ENCODE assay signal across 22 cellular contexts in genomic region chr14:105765893-105766614, GRCh38.
"Had no signal": no experiment of that assay in that cellular context is flagged by ENCODE, and none has a peak within 500 bp of the region (broad histone marks: within the 10 kb centered on the region; RNA-seq: fewer than 3 reads in every experiment).

No MANE protein-coding gene starts in this region.

- FAIRE-seq: astrocyte, TTC549 had no signal

- H3K4me3 Mint-ChIP-seq: activated CD8-positive, alpha-beta T cell treated with anti-CD3 and anti-CD28 coated beads for 36 hours; activated naive CD4-positive, alpha-beta T cell treated with anti-CD3 and anti-CD28 coated beads, Interleukin-2, amount 50 U/mL, for 24 hours; activated T-cell treated with anti-CD3 and anti-CD28 coated beads, Interleukin-2, amount 50 U/mL, for 4 hours; natural killer cell; T-helper 2 cell treated with Interferon-gamma antibody and Interleukin-4, amounts not matched to agents 5 μg/mL and 100 μg/mL, for 36 hours had no signal

- H3K9me3 Mint-ChIP-seq: activated CD8-positive, alpha-beta T cell treated with anti-CD3 and anti-CD28 coated beads for 36 hours; activated naive CD4-positive, alpha-beta T cell treated with anti-CD3 and anti-CD28 coated beads, Interleukin-2, amount 50 U/mL, for 24 hours; activated T-cell treated with anti-CD3 and anti-CD28 coated beads, Interleukin-2, amount 50 U/mL, for 4 hours; natural killer cell; T-helper 2 cell treated with Interferon-gamma antibody and Interleukin-4, amounts not matched to agents 5 μg/mL and 100 μg/mL, for 36 hours had no signal

- H3K27me3 ChIP-seq: adrenal gland, breast epithelium, gastroesophageal sphincter, heart left ventricle, testis, upper lobe of left lung had no signal

- H3K27ac Mint-ChIP-seq: activated CD8-positive, alpha-beta T cell treated with anti-CD3 and anti-CD28 coated beads for 36 hours; activated naive CD4-positive, alpha-beta T cell treated with anti-CD3 and anti-CD28 coated beads, Interleukin-2, amount 50 U/mL, for 24 hours; natural killer cell; T-helper 2 cell treated with Interferon-gamma antibody and Interleukin-4, amounts not matched to agents 5 μg/mL and 100 μg/mL, for 36 hours had no signal

- H3K9me3 ChIP-seq: adrenal gland, breast epithelium, gastroesophageal sphincter, heart left ventricle, testis, upper lobe of left lung had no signal

- H3K36me3 Mint-ChIP-seq: activated naive CD4-positive, alpha-beta T cell treated with anti-CD3 and anti-CD28 coated beads, Interleukin-2, amount 50 U/mL, for 24 hours; natural killer cell had no signal

- H3K4me1 Mint-ChIP-seq: activated naive CD4-positive, alpha-beta T cell treated with anti-CD3 and anti-CD28 coated beads, Interleukin-2, amount 50 U/mL, for 24 hours; natural killer cell had no signal

- H3K4me3 ChIP-seq: adrenal gland, breast epithelium, gastroesophageal sphincter, heart left ventricle, testis, upper lobe of left lung had no signal

- DNase-seq: activated CD4-positive, alpha-beta T cell treated with anti-CD3 and anti-CD28 coated beads for 48 hours; activated CD4-positive, CD25-positive, alpha-beta regulatory T cell; activated CD8-positive, alpha-beta T cell treated with anti-CD3 and anti-CD28 coated beads for 36 hours; activated T-cell treated with anti-CD3 and anti-CD28 coated beads, Interleukin-2, amount 50 U/mL, for 4 hours; adrenal gland; cerebellar nuclear complex; effector CD4-positive, alpha-beta T cell; kidney glomerular epithelial cell; natural killer cell; nucleus accumbens; stimulated activated CD4-positive, alpha-beta T cell treated with anti-CD3 and anti-CD28 coated beads, Interleukin-12 subunit alpha, Interleukin-12 subunit beta, amount 100 ng/mL, for 4 hours; stimulated activated CD4-positive, alpha-beta T cell treated with anti-CD3 and anti-CD28 coated beads, Interleukin-1b, Interleukin-23, amount 100 ng/mL, for 48 hours; SW 1271; testis had no signal

- H3K27me3 Mint-ChIP-seq: activated CD8-positive, alpha-beta T cell treated with anti-CD3 and anti-CD28 coated beads for 36 hours; activated naive CD4-positive, alpha-beta T cell treated with anti-CD3 and anti-CD28 coated beads, Interleukin-2, amount 50 U/mL, for 24 hours had no signal

- H3K4me1 ChIP-seq: adrenal gland, breast epithelium, testis, upper lobe of left lung had no signal

- H3K36me3 ChIP-seq: adrenal gland, breast epithelium, gastroesophageal sphincter, heart left ventricle, upper lobe of left lung had no signal

- ATAC-seq: activated CD8-positive, alpha-beta T cell treated with anti-CD3 and anti-CD28 coated beads for 36 hours; activated T-cell treated with anti-CD3 and anti-CD28 coated beads, Interleukin-2, amount 50 U/mL, for 4 hours; gastroesophageal sphincter had no signal

- H3K27ac ChIP-seq: adrenal gland, breast epithelium, heart left ventricle, testis, upper lobe of left lung had no signal
